ENCODE assay signal across 8 cellular contexts in genomic region chr10:95289921-95290421, GRCh38. TPM values are rescaled to one million over a fixed set of nuclear protein-coding genes. Genes with fewer than 3 reads are reported as not detected.
DNase-seq lines count a peak whose midpoint lies in the region; ATAC-seq, FAIRE-seq and TF ChIP-seq lines count a peak whose summit lies in the region.

No MANE protein-coding gene starts in this region.

- no peak overlapping the region for H2AFZ ChIP-seq in HepG2 (ENCODE audit: low read length)

- no peaks in the 10 kb centered on the region for H3K36me3 ChIP-seq in adipocyte (ENCODE audit: control insufficient read depth, insufficient read depth, low read length, severe bottlenecking)
- peaks cover 2 to 5% of the 10 kb centered on the region in 2 experiments; a peak in 2 of 5 replicates for H3K36me3 ChIP-seq in HepG2 (replicated peaks in 1 of 2; ENCODE audit: control insufficient read depth in 1 of 2, insufficient read depth in 2 of 2, low read length in 2 of 2)
- H3K36me3 ChIP-seq in tibial artery, result no peaks in the 10 kb centered on the region

- TF ChIP-seq CTCF in HepG2 (CRISPR knock-in tag; IDR thresholded peaks at IDR 0.05) (no peak), tibial artery (IDR thresholded peaks at IDR 0.05) (no peak)

- peak overlapping the region; percentile 54 for H3K27ac Mint-ChIP-seq in activated CD4-positive, alpha-beta T cell treated with anti-CD3 and anti-CD28 coated beads, Interleukin-2, amount 10 ng/mL, durations not matched to agents 7 days and 5 days

- peak overlapping the region; percentile 82 for H3K4me2 ChIP-seq in HepG2 (ENCODE audit: low read depth, low read length)

- BruUV-seq in HepG2 (replicated peaks; lab: Mats Ljungman, UMichigan), result TSS peak; percentile 56

- whole genome bisulfite sequencing in HepG2 (ENCODE audit: low lambda C conversion rate), result under 1% methylated on average over 14 of the region's 14 CpGs

- H3K4me1 ChIP-seq in adipocyte (ENCODE audit: control insufficient read depth, insufficient read depth, low read length), result peaks cover 28% of the 10 kb centered on the region
- H3K4me1 ChIP-seq in HepG2 (ENCODE audit: insufficient read depth, low read length), result peaks cover 61% of the 10 kb centered on the region
- peaks cover 0 to 68% (median 38%) of the 10 kb centered on the region in 4 donors for H3K4me1 ChIP-seq in tibial artery

- no peak for ATAC-seq in HepG2
- ATAC-seq in HG02884 (IDR thresholded peaks at IDR 0.05; ENCODE audit: unreplicated experiment), result no peak
- no peak for ATAC-seq in GM21737 (IDR thresholded peaks at IDR 0.05; ENCODE audit: unreplicated experiment)

- no peak for DNase-seq in activated CD4-positive, alpha-beta T cell treated with anti-CD3 and anti-CD28 coated beads, Interleukin-2, amount 10 ng/mL, durations not matched to agents 7 days and 5 days
- no peak for DNase-seq in activated CD4-positive, alpha-beta T cell treated with anti-CD3 and anti-CD28 coated beads, Interleukin-2, amount 50 U/mL, for 1 hour
- DNase-seq in adipocyte (ENCODE audit: low read depth), result peak; percentile 13
- DNase-seq in HepG2 (ENCODE audit: low spot score), result no peak
- DNase-seq in tibial artery, result no peak
- DNase-seq in NCI-H2196 treated with DMSO at 0.1 percent for 48 hours (lab: John Stamatoyannopoulos, UW; ENCODE audit: unreplicated experiment), result no peak

- in situ Hi-C loops in HepG2 (cut with HindIII; ENCODE audit: extremely low pct_ligation_motif_present, low pct_unique_long_range_greater_than_20kb), result loop anchor here (5.0 kb wide), 2 partner anchors 43 to 72 kb away; no protein-coding TSS in a partner anchor

- no peaks in the 10 kb centered on the region for H3K9me3 ChIP-seq in adipocyte (ENCODE audit: control insufficient read depth, low read length)
- H3K9me3 ChIP-seq in HepG2 (ENCODE audit: low read length), result no peaks in the 10 kb centered on the region
- no peaks in the 10 kb centered on the region for H3K9me3 ChIP-seq in tibial artery

- no peak for TF ChIP-seq RAD21 in HepG2 (CRISPR knock-in tag; IDR thresholded peaks at IDR 0.05)

- peaks cover 6% of the 10 kb centered on the region for H3K36me3 Mint-ChIP-seq in activated CD4-positive, alpha-beta T cell treated with anti-CD3 and anti-CD28 coated beads, Interleukin-2, amount 10 ng/mL, durations not matched to agents 7 days and 5 days (ENCODE audit: low read depth)

- no peaks in the 10 kb centered on the region for H3K9me3 Mint-ChIP-seq in activated CD4-positive, alpha-beta T cell treated with anti-CD3 and anti-CD28 coated beads, Interleukin-2, amount 10 ng/mL, durations not matched to agents 7 days and 5 days

- H3K27ac ChIP-seq in HepG2 (ENCODE audit: extremely low read length, insufficient read depth, low read length), result peak overlapping the region; percentile 83
- H3K27ac ChIP-seq in tibial artery, result peak overlapping the region; percentile 93 to 94

- H3K27me3 Mint-ChIP-seq in activated CD4-positive, alpha-beta T cell treated with anti-CD3 and anti-CD28 coated beads, Interleukin-2, amount 10 ng/mL, durations not matched to agents 7 days and 5 days, result peaks cover 57% of the 10 kb centered on the region

- peaks cover 7% of the 10 kb centered on the region; the same call in 1 of the 2 replicates for H4K20me1 ChIP-seq in HepG2 (ENCODE audit: insufficient read depth, low read length)

- intact Hi-C loops in HepG2 (cut with micrococcal nuclease; ENCODE audit: unreplicated experiment), result loop anchor here (1.0 to 5.0 kb wide), 4 partner anchors 42 to 73 kb away; no protein-coding TSS in a partner anchor
- intact Hi-C loops in tibial artery (cut with DNase I; ENCODE audit: low total_unique reads), result loop anchor here (5.0 to 10.0 kb wide), 2 partner anchors 43 to 315 kb away; no protein-coding TSS in a partner anchor

- peak overlapping the region; percentile 88 for H3K4me3 ChIP-seq in adipocyte (ENCODE audit: low read length)
- H3K4me3 ChIP-seq in HepG2 (replicated peaks in 1 of 3; ENCODE audit: insufficient read depth in 1 of 3, low read depth in 2 of 3, low read length in 3 of 3), result peak overlapping the region; percentile 77 to 89 (median 88)
- peak overlapping the region; percentile 89 to 98 for H3K4me3 ChIP-seq in tibial artery

- TF ChIP-seq EP300 in HepG2 (IDR thresholded peaks at IDR 0.05; ENCODE audit: low read depth in 2 of 2, low read length in 2 of 2) (no peak), HepG2 (CRISPR knock-in tag; IDR thresholded peaks at IDR 0.05; ENCODE audit: borderline replicate concordance) (no peak)

- H3K4me3 Mint-ChIP-seq in activated CD4-positive, alpha-beta T cell treated with anti-CD3 and anti-CD28 coated beads, Interleukin-2, amount 10 ng/mL, durations not matched to agents 7 days and 5 days, result peak overlapping the region; percentile 77

- no peak for FAIRE-seq in HepG2 (lab: Jason Lieb, UNC)

- POLR2A ChIA-PET in activated CD4-positive, alpha-beta T cell treated with anti-CD3 and anti-CD28 coated beads, Interleukin-2, amount 10 ng/mL, durations not matched to agents 7 days and 5 days (lab: Charles Lee), result no interaction called here
- POLR2A ChIA-PET in HepG2 (lab: Yijun Ruan, JAX), result interaction anchor here (0.9 to 4.7 kb wide), 3 partner anchors 11 to 57 kb away, joined by 3 to 41 read pairs (median 7); no protein-coding TSS in a partner anchor

- peaks cover 41% of the 10 kb centered on the region for H3K4me1 Mint-ChIP-seq in activated CD4-positive, alpha-beta T cell treated with anti-CD3 and anti-CD28 coated beads, Interleukin-2, amount 10 ng/mL, durations not matched to agents 7 days and 5 days

- H3K27me3 ChIP-seq in adipocyte (replicated peaks; ENCODE audit: control insufficient read depth, insufficient read depth, low read length) (no peaks in the 10 kb centered on the region), HepG2 (ENCODE audit: control insufficient read depth in 1 of 2, insufficient read depth in 2 of 2, low read length in 2 of 2) (no peaks in the 10 kb centered on the region), tibial artery (no peaks in the 10 kb centered on the region)

- CTCF ChIA-PET in activated CD4-positive, alpha-beta T cell treated with anti-CD3 and anti-CD28 coated beads, Interleukin-2, amount 10 ng/mL, durations not matched to agents 7 days and 5 days (lab: Charles Lee), result no interaction called here
- CTCF ChIA-PET in HepG2 (lab: Yijun Ruan, JAX; ENCODE audit: low intra/inter-chr PET ratio, low total read pairs), result interaction anchor here (2.3 kb wide), 1 partner anchor 44 kb away, joined by 10 read pairs; no protein-coding TSS in a partner anchor

- H3K79me2 ChIP-seq in HepG2 (ENCODE audit: insufficient read depth, low read length), result peaks cover 56% of the 10 kb centered on the region

- peak overlapping the region; percentile 92 for H3K9ac ChIP-seq in adipocyte (ENCODE audit: low read length)
- H3K9ac ChIP-seq in HepG2 (ENCODE audit: insufficient read depth, low read depth, low read length), result peak overlapping the region; percentile 96

- no peak for TF ChIP-seq POLR2A in HepG2 (IDR thresholded peaks at IDR 0.05; ENCODE audit: insufficient read depth in 1 of 2, low read depth in 2 of 2, low read length in 2 of 2)

TF ChIP-seq in HepG2, 621 proteins besides CTCF, POLR2A, EP300 and RAD21 (continues in another document):
- no peak for TF ChIP-seq NCOA1 (CRISPR knock-in tag; IDR thresholded peaks at IDR 0.05)
- TF ChIP-seq, protein P1, sequence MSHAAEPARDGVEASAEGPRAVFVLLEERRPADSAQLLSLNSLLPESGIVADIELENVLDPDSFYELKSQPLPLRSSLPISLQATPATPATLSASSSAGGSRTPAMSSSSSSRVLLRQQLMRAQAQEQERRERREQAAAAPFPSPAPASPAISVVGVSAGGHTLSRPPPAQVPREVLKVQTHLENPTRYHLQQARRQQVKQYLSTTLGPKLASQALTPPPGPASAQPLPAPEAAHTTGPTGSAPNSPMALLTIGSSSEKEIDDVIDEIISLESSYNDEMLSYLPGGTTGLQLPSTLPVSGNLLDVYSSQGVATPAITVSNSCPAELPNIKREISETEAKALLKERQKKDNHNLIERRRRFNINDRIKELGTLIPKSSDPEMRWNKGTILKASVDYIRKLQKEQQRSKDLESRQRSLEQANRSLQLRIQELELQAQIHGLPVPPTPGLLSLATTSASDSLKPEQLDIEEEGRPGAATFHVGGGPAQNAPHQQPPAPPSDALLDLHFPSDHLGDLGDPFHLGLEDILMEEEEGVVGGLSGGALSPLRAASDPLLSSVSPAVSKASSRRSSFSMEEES (CRISPR knock-in tag; IDR thresholded peaks at IDR 0.05), result no peak
- 0 out of 2 replicates have a peak, but pooled peaks have one; percentile 12 for TF ChIP-seq KDM3A (CRISPR knock-in tag; IDR thresholded peaks at IDR 0.05; ENCODE audit: low read depth)

RNA-seq across cellular contexts. Expression of gene PDLIM1, which starts 0.8 kb away (rescaled TPM):
- 10 to 100 TPM; 17.4 to 19.6 TPM for total RNA-seq in activated CD4-positive, alpha-beta T cell treated with anti-CD3 and anti-CD28 coated beads, Interleukin-2, amount 10 ng/mL, durations not matched to agents 7 days and 5 days
- total RNA-seq in HepG2 (2016; rRNA removed; fragmentation: Illumina TruSeq; extraction: Trizol), result 123 and 183 TPM in 2 replicates
- 60.3 and 60.8 TPM in 2 replicates for total RNA-seq in HepG2 (2016; cell fraction: cytosol; rRNA removed; fragmentation: Illumina TruSeq; extraction: Trizol; ENCODE audit: low read depth)
- total RNA-seq in HepG2 (2016; cell fraction: insoluble cytoplasmic fraction; rRNA removed; fragmentation: Illumina TruSeq; extraction: Trizol), result 116 and 166 TPM in 2 replicates
- total RNA-seq in HepG2 (2016; cell fraction: membrane; rRNA removed; fragmentation: Illumina TruSeq; extraction: Trizol), result 123 and 134 TPM in 2 replicates
- total RNA-seq in HepG2 (2016; cell fraction: nucleus; rRNA removed; fragmentation: Illumina TruSeq; extraction: Trizol), result 78.1 and 97.1 TPM in 2 replicates
- polyA plus RNA-seq in HepG2 (2011; rRNA removed), result 109 and 119 TPM in 2 replicates
- 149 and 160 TPM in 2 replicates for polyA plus RNA-seq in HepG2 (2011; cell fraction: cytosol; rRNA removed)
- polyA plus RNA-seq in HepG2 (2011; cell fraction: nucleus; rRNA removed), result 55.5 and 63.7 TPM in 2 replicates
- 173 and 180 TPM in 2 replicates for polyA plus RNA-seq in HepG2 (2012)
- 184 TPM in 2 replicates for polyA plus RNA-seq in HepG2 (2016; cell fraction: cytosol; fragmentation: Illumina TruSeq; extraction: Trizol; ENCODE audit: low read depth)
- polyA plus RNA-seq in HepG2 (2016; cell fraction: insoluble cytoplasmic fraction; fragmentation: Illumina TruSeq; extraction: Trizol; ENCODE audit: low read depth), result 383 and 451 TPM in 2 replicates
- 281 and 307 TPM in 2 replicates for polyA plus RNA-seq in HepG2 (2016; cell fraction: membrane; fragmentation: Illumina TruSeq; extraction: Trizol; ENCODE audit: low read depth)
- 213 and 214 TPM in 2 replicates for polyA plus RNA-seq in HepG2 (2016; cell fraction: nucleus; fragmentation: Illumina TruSeq; extraction: Trizol; ENCODE audit: insufficient read depth, low read depth)
- 16.6 and 146 TPM in 2 replicates for polyA minus RNA-seq in HepG2 (2011; rRNA and poly(A)+ RNA removed; ENCODE audit: low replicate concordance)
- polyA minus RNA-seq in HepG2 (2011; cell fraction: cytosol; rRNA and poly(A)+ RNA removed), result 132 and 136 TPM in 2 replicates
- polyA minus RNA-seq in HepG2 (2011; cell fraction: nucleus; rRNA and poly(A)+ RNA removed), result 53.7 and 70.4 TPM in 2 replicates
